Comparison of ENCODE assay signal across 27 cellular contexts in the genomic region with DNA sequence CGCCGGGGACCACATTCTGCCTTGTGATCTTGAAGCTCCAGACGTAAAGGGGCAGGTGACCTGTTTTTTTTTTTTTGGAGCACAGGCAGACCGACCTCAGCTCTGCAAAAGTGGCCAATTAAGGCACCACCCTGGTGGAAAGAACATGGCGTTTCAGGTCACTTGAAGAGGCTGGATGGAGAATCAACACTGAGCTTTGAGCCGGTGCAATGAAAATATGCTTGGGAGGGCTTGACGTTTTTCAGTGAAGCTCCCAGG. TPM values are rescaled to one million over a fixed set of nuclear protein-coding genes. Genes with fewer than 3 reads are reported as not detected.
A peak's percentile ranks its signal among the peaks of the same experiment; 100 is the strongest.
DNase-seq lines count a peak whose midpoint lies in the region; ATAC-seq and TF ChIP-seq lines count a peak whose summit lies in the region.
"Had no signal": no experiment of that assay in that cellular context is flagged by ENCODE, and none has a peak within 500 bp of the region (broad histone marks: within the 10 kb centered on the region; RNA-seq: fewer than 3 reads in every experiment).

No MANE protein-coding gene starts in this region.

- H2BK120ac ChIP-seq in trophoblast cell (ENCODE audit: insufficient read depth, low read length, poor library complexity) = no peak overlapping the region

- H4K12ac ChIP-seq in trophoblast cell (ENCODE audit: low read depth, low read length) = no peak overlapping the region

- WGBS in esophagus muscularis mucosa = 67% methylated on average over 7 of the region's 7 CpGs
- WGBS in trophoblast cell (ENCODE audit: extremely low coverage, insufficient coverage, insufficient read length) = no CpG with 5 or more reads among the region's 7 CpGs

- H3K9me2 ChIP-seq in Karpas-422 (replicated peaks; ENCODE audit: insufficient read depth, low read length) = no peaks in the 10 kb centered on the region

- H3K36me3 ChIP-seq in Karpas-422 (ENCODE audit: insufficient read depth, low read length) (no peaks in the 10 kb centered on the region), esophagus muscularis mucosa (no peaks in the 10 kb centered on the region), trophoblast cell (ENCODE audit: control insufficient read depth in 1 of 2, insufficient read depth in 2 of 2, low read length in 2 of 2) (no peaks in the 10 kb centered on the region)
- H3K36me3 ChIP-seq: BE2C had no signal

- no peak for ATAC-seq in Right ventricle myocardium superior (ENCODE audit: poor library complexity)
- ATAC-seq: activated T-cell treated with anti-CD3 and anti-CD28 coated beads, Interleukin-2, amount 50 U/mL, for 4 hours; left ventricle myocardium superior; naive thymus-derived CD4-positive, alpha-beta T cell had no signal

- TF ChIP-seq CTCF in esophagus muscularis mucosa (IDR thresholded peaks at IDR 0.05) = no peak

- no peaks in the 10 kb centered on the region; the same call in 1 of the 2 replicates for H3K79me2 ChIP-seq in Karpas-422 (ENCODE audit: low read length)
- H3K79me2 ChIP-seq in trophoblast cell (ENCODE audit: control insufficient read depth, insufficient read depth, low read length, poor library complexity) = no peaks in the 10 kb centered on the region

- H3K9ac ChIP-seq in Karpas-422 (ENCODE audit: low read length) (peak overlapping the region; percentile 75), trophoblast cell (ENCODE audit: low read length) (no peak overlapping the region)

- intact Hi-C loops in esophagus muscularis mucosa (cut with DNase I) (no loop called here), Right ventricle myocardium superior (cut with DNase I) (loop anchor here (10.0 kb wide), 1 partner anchor 47 kb away; no protein-coding TSS in a partner anchor)

- H2AFZ ChIP-seq in Karpas-422 (ENCODE audit: low read length) (peak overlapping the region; percentile 84), trophoblast cell (ENCODE audit: insufficient read depth, low read length, poor library complexity) (no peak overlapping the region)

- H3K27ac ChIP-seq in Karpas-422 (ENCODE audit: low read length) (peak overlapping the region; percentile 99), esophagus muscularis mucosa (replicated peaks in 1 of 4) (peak overlapping the region in 3 of 4 donors; percentile 42 to 63 (median 51)), trophoblast cell (ENCODE audit: low read depth, low read length) (peak overlapping the region; percentile 69)
- H3K27ac ChIP-seq: coronary artery, epithelial cell of prostate, HL-60, SK-N-MC had no signal

- H2AK5ac ChIP-seq in trophoblast cell (ENCODE audit: low read length) = no peak overlapping the region

- H3K23ac ChIP-seq in trophoblast cell (ENCODE audit: low read length) = no peak overlapping the region

- H4K91ac ChIP-seq in trophoblast cell (ENCODE audit: low read depth, low read length) = no peak overlapping the region

- H3K14ac ChIP-seq in trophoblast cell (ENCODE audit: low read length) = no peak overlapping the region

- H3K27me3 ChIP-seq in Karpas-422 (ENCODE audit: low read length) (no peaks in the 10 kb centered on the region), esophagus muscularis mucosa (no peaks in the 10 kb centered on the region), trophoblast cell (ENCODE audit: insufficient read depth, low read length) (no peaks in the 10 kb centered on the region)
- H3K27me3 ChIP-seq: BE2C had no signal

- TF ChIP-seq EP300 in esophagus muscularis mucosa (IDR thresholded peaks at IDR 0.05) = no peak

- peak overlapping the region; percentile 69 for H3K4me2 ChIP-seq in Karpas-422 (ENCODE audit: low read depth, low read length, poor library complexity, severe bottlenecking)
- peak overlapping the region; percentile 23 for H3K4me2 ChIP-seq in trophoblast cell (ENCODE audit: low read length)

- H2BK12ac ChIP-seq in trophoblast cell (ENCODE audit: low read length) = no peak overlapping the region

- H3K4me3 ChIP-seq in Karpas-422 (ENCODE audit: low read length) = peak overlapping the region; percentile 55
- H3K4me3 ChIP-seq in esophagus muscularis mucosa = no peak overlapping the region
- H3K4me3 ChIP-seq in trophoblast cell (ENCODE audit: low read depth, low read length) = no peak overlapping the region
- H3K4me3 ChIP-seq: coronary artery, SK-N-MC had no signal

- H3K18ac ChIP-seq in trophoblast cell (ENCODE audit: low read length) = no peak overlapping the region

- H4K20me1 ChIP-seq in Karpas-422 (ENCODE audit: insufficient read depth, low read depth, low read length) = no peaks in the 10 kb centered on the region

- H2BK5ac ChIP-seq in trophoblast cell (ENCODE audit: low read depth, low read length, poor library complexity) = peak overlapping the region; percentile 22

- no peaks in the 10 kb centered on the region; the same call in 1 of the 2 replicates for H3K9me3 ChIP-seq in Karpas-422 (ENCODE audit: low read length)
- no peaks in the 10 kb centered on the region for H3K9me3 ChIP-seq in esophagus muscularis mucosa
- peaks cover 1% of the 10 kb centered on the region for H3K9me3 ChIP-seq in trophoblast cell (ENCODE audit: insufficient read depth, low read depth, low read length)
- H3K9me3 ChIP-seq: BE2C had no signal

- TF ChIP-seq POLR2A in esophagus muscularis mucosa (IDR thresholded peaks at IDR 0.05; ENCODE audit: low read depth) = no peak

- no peak overlapping the region for H3K4ac ChIP-seq in trophoblast cell (ENCODE audit: low read depth, low read length)

- H3K4me1 ChIP-seq in Karpas-422 (ENCODE audit: low read length) (peaks cover 66% of the 10 kb centered on the region), esophagus muscularis mucosa (peaks cover 6 to 20% (median 14%) of the 10 kb centered on the region in 4 donors), trophoblast cell (ENCODE audit: control insufficient read depth in 1 of 2, insufficient read depth in 2 of 2, low read length in 2 of 2) (peaks cover 8 to 14% of the 10 kb centered on the region in 2 experiments)
- H3K4me1 ChIP-seq: BE2C had no signal

- peak; percentile 64 for DNase-seq in DMS79 (lab: John Stamatoyannopoulos, UW)
- DNase-seq in Karpas-422 = no peak
- DNase-seq in esophagus muscularis mucosa (ENCODE audit: extremely low spot score) = no peak
- DNase-seq in trophoblast cell = no peak
- DNase-seq in activated naive CD4-positive, alpha-beta T cell treated with anti-CD3 and anti-CD28 coated beads, Interleukin-2, amount 50 U/mL, for 16 hours = no peak
- DNase-seq in Right ventricle myocardium superior = no peak
- no peak for DNase-seq in A172 (ENCODE audit: low spot score)
- no peak for DNase-seq in mucosa of gallbladder (ENCODE audit: low spot score)
- DNase-seq: activated gamma-delta T cell; activated T-cell treated with anti-CD3 and anti-CD28 coated beads, Interleukin-2, amount 50 U/mL, for 4 hours; BE2C; caudate nucleus; CD8-positive, alpha-beta memory T cell; effector CD8-positive, alpha-beta T cell; EL; H7; left ventricle myocardium superior; midbrain; naive thymus-derived CD4-positive, alpha-beta T cell; NCI-H1436; NCI-H2081 treated with DMSO at 0.1 percent for 48 hours; NCI-H82; small intestine had no signal

- H3K79me1 ChIP-seq in trophoblast cell (ENCODE audit: low read length) = peaks cover 6% of the 10 kb centered on the region

- no peak overlapping the region for H4K8ac ChIP-seq in trophoblast cell (ENCODE audit: low read depth, low read length)

RNA-seq across cellular contexts. Expression of a gene that starts 13.8 kb away (rescaled TPM):
- total RNA-seq in Karpas-422 (2014; rRNA removed; shearing (Covaris generic); ENCODE audit: low replicate concordance) = 80.5 and 118 TPM in 2 replicates
- total RNA-seq in esophagus muscularis mucosa (100 to 1,000 TPM; 109 to 226 (median 139) TPM), Right ventricle myocardium superior (153 TPM), mucosa of gallbladder (67.9 TPM)
- polyA plus RNA-seq in trophoblast cell (2013) = 185 and 191 TPM in 2 replicates
- 66.1 and 97.5 TPM in 2 replicates for total RNA-seq in A172 (2014; rRNA removed; shearing (Covaris generic))
